In the genomic region with DNA sequence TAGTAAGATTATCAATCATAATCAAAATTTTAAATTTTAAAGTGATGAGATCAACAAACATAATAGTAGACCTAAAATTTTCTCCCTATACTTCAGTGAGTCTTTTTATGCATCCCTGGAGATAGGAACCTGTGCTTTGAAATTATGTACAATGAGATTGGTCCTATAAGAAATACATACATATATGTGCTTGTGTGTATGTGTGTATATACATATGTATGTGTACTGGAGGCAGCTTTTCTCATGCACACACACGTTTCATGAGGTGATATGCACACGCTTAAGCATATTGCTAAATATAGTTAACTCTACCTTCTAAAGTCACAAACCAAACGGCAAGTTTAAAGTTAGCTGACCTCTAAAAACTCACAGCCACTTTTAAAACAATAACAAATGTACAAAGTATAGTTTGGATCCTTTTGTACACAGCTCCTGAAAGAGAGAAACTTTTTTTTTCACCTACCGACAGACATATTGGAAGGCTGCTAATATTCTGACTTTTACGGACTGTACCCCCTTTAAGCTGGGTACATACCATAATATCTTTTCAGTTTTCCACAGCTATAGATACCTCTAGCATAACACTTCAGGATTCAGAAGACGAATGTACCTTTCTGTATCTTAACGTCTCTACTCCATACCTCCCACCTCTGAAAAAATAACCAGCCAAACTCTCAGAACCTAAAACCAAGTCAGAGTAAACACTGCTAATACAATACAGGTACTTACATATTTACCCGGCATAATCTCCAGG, we compare ENCODE assay signal across 9 cellular contexts. TPM values are rescaled to one million over a fixed set of nuclear protein-coding genes. Genes with fewer than 3 reads are reported as not detected.
DNase-seq lines count a peak whose midpoint lies in the region; ATAC-seq and TF ChIP-seq lines count a peak whose summit lies in the region.
"Had no signal": no experiment of that assay in that cellular context is flagged by ENCODE, and none has a peak within 500 bp of the region (broad histone marks: within the 10 kb centered on the region; RNA-seq: fewer than 3 reads in every experiment).

No MANE protein-coding gene starts in this region.

- 18 to 30% methylated on average over 8 of the region's 8 CpGs for WGBS in gastroesophageal sphincter (ENCODE audit: low coverage in 1 of 2), 2 donors

- H3K4me1 ChIP-seq in GM23338 (ENCODE audit: insufficient read depth) (peaks cover 68% of the 10 kb centered on the region), gastroesophageal sphincter (peaks cover 4 to 77% (median 27%) of the 10 kb centered on the region in 3 donors), skeletal muscle tissue (ENCODE audit: control insufficient read depth in 3 of 3, insufficient read depth in 3 of 3, low read length in 3 of 3) (peaks cover 33 to 50% (median 36%) of the 10 kb centered on the region in 3 donors)

- peak overlapping the region; percentile 92 for H3K4me2 ChIP-seq in GM23338

- H3K27me3 ChIP-seq in GM23338 (ENCODE audit: insufficient read depth) = no peaks in the 10 kb centered on the region
- H3K27me3 ChIP-seq in gastroesophageal sphincter = no peaks in the 10 kb centered on the region
- no peaks in the 10 kb centered on the region for H3K27me3 ChIP-seq in skeletal muscle tissue (ENCODE audit: control insufficient read depth in 3 of 3, insufficient read depth in 3 of 3, low read length in 3 of 3)

- POLR2A ChIA-PET in WTC11 (lab: Charles Lee) = interaction anchor here (0.7 to 1.5 kb wide), 2 partner anchors 11 to 14 kb away, joined by 3 to 4 read pairs; no protein-coding TSS in a partner anchor

- H3K27ac ChIP-seq in GM23338 (ENCODE audit: low read depth) (peak overlapping the region; percentile 15; the same call in 1 of the 2 replicates), gastroesophageal sphincter (peak overlapping the region; percentile 96 to 99 (median 98)), skeletal muscle tissue (ENCODE audit: low read depth, low read length) (peak overlapping the region; percentile 33)
- H3K27ac ChIP-seq: HL-60, neutrophil had no signal

- peaks cover 30% of the 10 kb centered on the region for H4K20me1 ChIP-seq in GM23338 (replicated peaks; ENCODE audit: insufficient read depth)

- no peak overlapping the region for H2AFZ ChIP-seq in GM23338

- no peak for TF ChIP-seq EP300 in gastroesophageal sphincter (IDR thresholded peaks at IDR 0.05)

- intact Hi-C loops in activated T-helper 1 cell treated with anti-CD3 and anti-CD28 coated beads, Interleukin-12 subunit alpha, Interleukin-12 subunit beta, Interleukin-2, Interleukin-4 antibody, amounts not matched to agents 30 ng/mL and 10 ng/mL and 1 ng/mL, durations not matched to agents 14 hours and 24 hours and 36 hours (cut with micrococcal nuclease) = loop anchor here (5.0 kb wide), 3 partner anchors 507 to 1168 kb away; a partner anchor contains a TSS

- H3K9me3 ChIP-seq in gastroesophageal sphincter (no peaks in the 10 kb centered on the region), skeletal muscle tissue (ENCODE audit: control insufficient read depth in 3 of 3, low read length in 3 of 3) (no peaks in the 10 kb centered on the region)
- H3K9me3 ChIP-seq: neutrophil had no signal

- no peak for TF ChIP-seq POLR2A in gastroesophageal sphincter (IDR thresholded peaks at IDR 0.05)

- H3K4me1 Mint-ChIP-seq in GM23338 (peaks cover 74% of the 10 kb centered on the region), WTC11 (peaks cover 77% of the 10 kb centered on the region)
- peaks cover 48% of the 10 kb centered on the region for H3K4me1 Mint-ChIP-seq in activated T-helper 1 cell treated with anti-CD3 and anti-CD28 coated beads, Interleukin-12 subunit alpha, Interleukin-12 subunit beta, Interleukin-2, Interleukin-4 antibody, amounts not matched to agents 30 ng/mL and 10 ng/mL and 1 ng/mL, durations not matched to agents 14 hours and 24 hours and 36 hours (ENCODE audit: low read depth)

- H3K27ac Mint-ChIP-seq in GM23338 = peak overlapping the region; percentile 54
- peak overlapping the region; percentile 55 for H3K27ac Mint-ChIP-seq in WTC11
- H3K27ac Mint-ChIP-seq in activated T-helper 1 cell treated with anti-CD3 and anti-CD28 coated beads, Interleukin-12 subunit alpha, Interleukin-12 subunit beta, Interleukin-2, Interleukin-4 antibody, amounts not matched to agents 30 ng/mL and 10 ng/mL and 1 ng/mL, durations not matched to agents 14 hours and 24 hours and 36 hours = no peak overlapping the region

- H3K36me3 Mint-ChIP-seq in GM23338 (ENCODE audit: low read depth) (no peaks in the 10 kb centered on the region), WTC11 (no peaks in the 10 kb centered on the region)
- H3K36me3 Mint-ChIP-seq in activated T-helper 1 cell treated with anti-CD3 and anti-CD28 coated beads, Interleukin-12 subunit alpha, Interleukin-12 subunit beta, Interleukin-2, Interleukin-4 antibody, amounts not matched to agents 30 ng/mL and 10 ng/mL and 1 ng/mL, durations not matched to agents 14 hours and 24 hours and 36 hours (ENCODE audit: low read depth) = peaks cover 6% of the 10 kb centered on the region

- TF ChIP-seq CTCF in GM23338 (conservative IDR thresholded peaks at IDR 0.05; ENCODE audit: low read depth in 2 of 2) (no peak), WTC11 (IDR thresholded peaks at IDR 0.05) (no peak), gastroesophageal sphincter (IDR thresholded peaks at IDR 0.05) (no peak)

- H3K27me3 Mint-ChIP-seq in GM23338 (ENCODE audit: insufficient read depth, low read depth, poor library complexity) = peaks cover 9% of the 10 kb centered on the region
- no peaks in the 10 kb centered on the region for H3K27me3 Mint-ChIP-seq in WTC11 (ENCODE audit: low read depth)
- H3K27me3 Mint-ChIP-seq in activated T-helper 1 cell treated with anti-CD3 and anti-CD28 coated beads, Interleukin-12 subunit alpha, Interleukin-12 subunit beta, Interleukin-2, Interleukin-4 antibody, amounts not matched to agents 30 ng/mL and 10 ng/mL and 1 ng/mL, durations not matched to agents 14 hours and 24 hours and 36 hours (ENCODE audit: insufficient read depth) = peaks cover 2% of the 10 kb centered on the region

- DNase-seq in GM23338 (ENCODE audit: low spot score) = no peak
- DNase-seq in WTC11 (ENCODE audit: low spot score) = no peak
- no peak for DNase-seq in activated T-helper 1 cell treated with anti-CD3 and anti-CD28 coated beads, Interleukin-12 subunit alpha, Interleukin-12 subunit beta, Interleukin-2, Interleukin-4 antibody, amounts not matched to agents 30 ng/mL and 10 ng/mL and 1 ng/mL, durations not matched to agents 14 hours and 24 hours and 36 hours (ENCODE audit: low spot score)
- no peak for DNase-seq in C1 segment of cervical spinal cord (lab: John Stamatoyannopoulos, UW)
- no peak for DNase-seq in stimulated activated CD4-positive, alpha-beta T cell treated with anti-CD3 and anti-CD28 coated beads, Interleukin-15, amount 100 ng/mL, for 24 hours

- H3K9me3 Mint-ChIP-seq in GM23338 (no peaks in the 10 kb centered on the region; the same call in 2 of the 3 replicates), WTC11 (no peaks in the 10 kb centered on the region)
- no peaks in the 10 kb centered on the region for H3K9me3 Mint-ChIP-seq in activated T-helper 1 cell treated with anti-CD3 and anti-CD28 coated beads, Interleukin-12 subunit alpha, Interleukin-12 subunit beta, Interleukin-2, Interleukin-4 antibody, amounts not matched to agents 30 ng/mL and 10 ng/mL and 1 ng/mL, durations not matched to agents 14 hours and 24 hours and 36 hours

- H3K9ac ChIP-seq in skeletal muscle tissue (ENCODE audit: low read depth in 1 of 3, low read length in 3 of 3) = peak overlapping the region in 2 of 3 donors; percentile 52 to 69

- H3K4me3 Mint-ChIP-seq in GM23338 (peak overlapping the region; percentile 81), WTC11 (peak overlapping the region; percentile 76)
- no peak overlapping the region for H3K4me3 Mint-ChIP-seq in activated T-helper 1 cell treated with anti-CD3 and anti-CD28 coated beads, Interleukin-12 subunit alpha, Interleukin-12 subunit beta, Interleukin-2, Interleukin-4 antibody, amounts not matched to agents 30 ng/mL and 10 ng/mL and 1 ng/mL, durations not matched to agents 14 hours and 24 hours and 36 hours

- H3K9me2 ChIP-seq in GM23338 (ENCODE audit: insufficient read depth) = no peaks in the 10 kb centered on the region

- no peaks in the 10 kb centered on the region for H3F3A ChIP-seq in GM23338 (replicated peaks; ENCODE audit: low read depth)

- H3K4me3 ChIP-seq in GM23338 = peak overlapping the region; percentile 76
- peak overlapping the region; percentile 90 to 91 for H3K4me3 ChIP-seq in gastroesophageal sphincter
- H3K4me3 ChIP-seq in skeletal muscle tissue (ENCODE audit: low read length in 3 of 3) = peak overlapping the region; percentile 8 to 28 (median 13)

- ATAC-seq in GM23338 = no peak
- no peak for ATAC-seq in WTC11
- ATAC-seq in gastroesophageal sphincter = no peak

- peaks cover 88% of the 10 kb centered on the region for H3K79me2 ChIP-seq in GM23338 (replicated peaks; ENCODE audit: insufficient read depth)

- CTCF ChIA-PET in WTC11 (lab: Charles Lee) = interaction anchor here (1.1 to 3.6 kb wide), 2 partner anchors 54 to 55 kb away, joined by 4 to 18 read pairs; no protein-coding TSS in a partner anchor

- H3K36me3 ChIP-seq in GM23338 (ENCODE audit: insufficient read depth) (no peaks in the 10 kb centered on the region), gastroesophageal sphincter (no peaks in the 10 kb centered on the region), skeletal muscle tissue (ENCODE audit: control insufficient read depth in 3 of 3, insufficient read depth in 3 of 3, low read length in 3 of 3) (no peaks in the 10 kb centered on the region)
- H3K36me3 ChIP-seq: neutrophil had no signal

TF ChIP-seq in WTC11, 78 proteins besides CTCF, POLR2A, EP300 and RAD21 (continues in another document):
- no peak for TF ChIP-seq ATF1 (CRISPR knock-in tag; IDR thresholded peaks at IDR 0.05)
- no peak for TF ChIP-seq TP53 (CRISPR knock-in tag; IDR thresholded peaks at IDR 0.05)

RNA-seq across cellular contexts. Expression of a gene that starts 3.3 kb away (rescaled TPM):
- total RNA-seq in GM23338 (2014; rRNA removed; shearing (Covaris generic)) = 439 and 441 TPM in 2 replicates
- polyA plus RNA-seq in GM23338 (2016; fragmentation: Nextera tagmentation; extraction: Ambion mirVana) = 309 and 317 TPM in 2 replicates
- 317 to 344 TPM (median 321 TPM) in 3 replicates for total RNA-seq in WTC11 (2021)
- total RNA-seq in gastroesophageal sphincter = 1,000 to 10,000 TPM in 3 of 4 donors, 100 to 1,000 TPM in 1; 998 to 2,832 (median 1,462) TPM
- 363 TPM for total RNA-seq in skeletal muscle tissue
- 51.4 and 61.4 TPM in 2 replicates for total RNA-seq in activated T-helper 1 cell treated with anti-CD3 and anti-CD28 coated beads, Interleukin-12 subunit alpha, Interleukin-12 subunit beta, Interleukin-2, Interleukin-4 antibody, amounts not matched to agents 30 ng/mL and 10 ng/mL and 1 ng/mL, durations not matched to agents 14 hours and 24 hours and 36 hours

Comparison
In these comparisons a context has a peak if more than half of its experiments do, and no peak if none do; other contexts are left out.
1. H3K27ac ChIP-seq: peak in every context shown above with its lines; median percentile 98 in gastroesophageal sphincter; 33 in skeletal muscle tissue; 15 in GM23338.
2. H3K4me3 ChIP-seq: peak in every context shown above with its lines; median percentile 90 in gastroesophageal sphincter; 76 in GM23338; 13 in skeletal muscle tissue.